ENCODE assay signal across 17 cellular contexts in genomic region chr5:72298711-72299110, GRCh38. TPM values are rescaled to one million over a fixed set of nuclear protein-coding genes. Genes with fewer than 3 reads are reported as not detected.
A peak's percentile ranks its signal among the peaks of the same experiment; 100 is the strongest.
DNase-seq lines count a peak whose midpoint lies in the region; ATAC-seq, FAIRE-seq and TF ChIP-seq lines count a peak whose summit lies in the region.
"Had no signal": no experiment of that assay in that cellular context is flagged by ENCODE, and none has a peak within 500 bp of the region (broad histone marks: within the 10 kb centered on the region; RNA-seq: fewer than 3 reads in every experiment).

No MANE protein-coding gene starts in this region.

- peaks cover 84% of the 10 kb centered on the region for H3K4me1 Mint-ChIP-seq in stimulated activated memory B cell treated with anti-CD40 and anti-IgM and Interleukin-4, amounts not matched to agents 10 μg/mL and 1 μg/mL and 100 μg/mL, for 72 hours

- H3K4me2 ChIP-seq in OCI-LY7 (ENCODE audit: low read length), result peak overlapping the region; percentile 72

- H2AFZ ChIP-seq in OCI-LY7 (ENCODE audit: low read length), result no peak overlapping the region

- no peaks in the 10 kb centered on the region for H3K27me3 Mint-ChIP-seq in stimulated activated memory B cell treated with anti-CD40 and anti-IgM and Interleukin-4, amounts not matched to agents 10 μg/mL and 1 μg/mL and 100 μg/mL, for 72 hours
- H3K27me3 Mint-ChIP-seq: CD8-positive, alpha-beta memory T cell had no signal

- CTCF ChIA-PET in GM10248 (lab: Yijun Ruan, JAX), result interaction anchor here (1.3 to 5.9 kb wide), 5 partner anchors 7 to 21 kb away, joined by 3 to 37 read pairs (median 4); partner anchors contain the start of genes MRPS27 and PTCD2
- CTCF ChIA-PET in OCI-LY7 (lab: Charles Lee; ENCODE audit: unreplicated experiment), result interaction anchor here (1.7 kb wide), 1 partner anchor 10 kb away, joined by 8 read pairs; no protein-coding TSS in a partner anchor

- no peaks in the 10 kb centered on the region for H3K9me2 ChIP-seq in OCI-LY7 (ENCODE audit: insufficient read depth, low read length)

- peaks cover 97% of the 10 kb centered on the region for H3K79me2 ChIP-seq in OCI-LY7 (ENCODE audit: insufficient read depth, low read depth, low read length)

- H3K4me3 Mint-ChIP-seq in stimulated activated memory B cell treated with anti-CD40 and anti-IgM and Interleukin-4, amounts not matched to agents 10 μg/mL and 1 μg/mL and 100 μg/mL, for 72 hours, result peak overlapping the region; percentile 54
- H3K4me3 Mint-ChIP-seq: CD8-positive, alpha-beta memory T cell; T-helper 2 cell treated with Interferon-gamma antibody and Interleukin-4, amounts not matched to agents 5 μg/mL and 100 μg/mL, for 36 hours had no signal

- peak overlapping the region; percentile 58 for H3K4me3 ChIP-seq in OCI-LY7 (ENCODE audit: low read depth, low read length, poor library complexity, severe bottlenecking)
- H3K4me3 ChIP-seq: K562 had no signal

- POLR2A ChIA-PET in GM10248 (lab: Yijun Ruan, JAX), result interaction anchor here (0.7 kb wide), 1 partner anchor 126 kb away, joined by 4 read pairs; no protein-coding TSS in a partner anchor
- POLR2A ChIA-PET in OCI-LY7 (lab: Charles Lee), result interaction anchor here (0.7 to 3.2 kb wide), 7 partner anchors 9 to 645 kb away, joined by 3 to 19 read pairs (median 5); partner anchors contain the start of genes MRPS27 and PTCD2

- ATAC-seq in stimulated activated memory B cell treated with anti-CD40 and anti-IgM and Interleukin-4, amounts not matched to agents 10 μg/mL and 1 μg/mL and 100 μg/mL, for 72 hours, result no peak
- ATAC-seq in HG03025 (IDR thresholded peaks at IDR 0.05; ENCODE audit: low FRiP score, unreplicated experiment), result no peak
- ATAC-seq in GM21447 (IDR thresholded peaks at IDR 0.05; ENCODE audit: unreplicated experiment), result no peak
- ATAC-seq: K562, Panc1 had no signal

- H3K27ac Mint-ChIP-seq in stimulated activated memory B cell treated with anti-CD40 and anti-IgM and Interleukin-4, amounts not matched to agents 10 μg/mL and 1 μg/mL and 100 μg/mL, for 72 hours, result peak overlapping the region; percentile 78
- H3K27ac Mint-ChIP-seq: T-helper 2 cell treated with Interferon-gamma antibody and Interleukin-4, amounts not matched to agents 5 μg/mL and 100 μg/mL, for 36 hours had no signal

- intact Hi-C loops in OCI-LY7 (cut with micrococcal nuclease; ENCODE audit: unreplicated experiment), result no loop called here

- no peaks in the 10 kb centered on the region for H3K9me3 Mint-ChIP-seq in stimulated activated memory B cell treated with anti-CD40 and anti-IgM and Interleukin-4, amounts not matched to agents 10 μg/mL and 1 μg/mL and 100 μg/mL, for 72 hours
- H3K9me3 Mint-ChIP-seq: CD8-positive, alpha-beta memory T cell; T-helper 2 cell treated with Interferon-gamma antibody and Interleukin-4, amounts not matched to agents 5 μg/mL and 100 μg/mL, for 36 hours had no signal

- peak overlapping the region; percentile 86 for H3K27ac ChIP-seq in OCI-LY7 (ENCODE audit: low read depth, low read length, poor library complexity, severe bottlenecking)

- H3K9me3 ChIP-seq in OCI-LY7 (ENCODE audit: low read length), result no peaks in the 10 kb centered on the region

- TSS peak; percentile 82 for BruUV-seq in OCI-LY7 (replicated peaks; lab: Mats Ljungman, UMichigan)

- no peak for DNase-seq in GM10248 (ENCODE audit: extremely low spot score)
- DNase-seq in GM19239 (ENCODE audit: insufficient read length, low spot score), result no peak
- DNase-seq in OCI-LY7 (ENCODE audit: low spot score), result no peak
- DNase-seq in activated CD4-positive, alpha-beta T cell treated with anti-CD3 and anti-CD28 coated beads, Interleukin-2, amount 50 U/mL, for 4 hours, result no peak
- DNase-seq: CD8-positive, alpha-beta memory T cell; DMS153; NCI-H1048; NCI-H146; NCI-H748 treated with DMSO at 0.1 percent for 48 hours; Right ventricle myocardium superior had no signal

- peaks cover 58% of the 10 kb centered on the region for H3K36me3 ChIP-seq in OCI-LY7 (ENCODE audit: insufficient read depth, low read length)

- peaks cover 97% of the 10 kb centered on the region for H3K4me1 ChIP-seq in OCI-LY7 (ENCODE audit: insufficient read depth, low read length, poor library complexity, severe bottlenecking)

- peak; percentile 5 for TF ChIP-seq CTCF in GM10248 (IDR thresholded peaks at IDR 0.05; ENCODE audit: control extremely low read depth, extremely low read depth, low read depth, missing control alignments)
- no peak; the same call in 1 of the 2 replicates for TF ChIP-seq CTCF in OCI-LY7 (conservative IDR thresholded peaks at IDR 0.05; ENCODE audit: low read length)

- no peaks in the 10 kb centered on the region for H4K20me1 ChIP-seq in OCI-LY7 (ENCODE audit: insufficient read depth, low read length)

- H3K36me3 Mint-ChIP-seq in stimulated activated memory B cell treated with anti-CD40 and anti-IgM and Interleukin-4, amounts not matched to agents 10 μg/mL and 1 μg/mL and 100 μg/mL, for 72 hours, result peaks cover 59% of the 10 kb centered on the region

- FAIRE-seq in GM19239 (lab: Jason Lieb, UNC), result peak; percentile 80
- FAIRE-seq: HTR-8/SVneo, K562 had no signal

RNA-seq across cellular contexts. Expression of gene MRPS27, which starts 21.3 kb away (rescaled TPM):
- total RNA-seq in OCI-LY7 (2014; rRNA removed; shearing (Covaris generic)), result 54.1 and 62.6 TPM in 2 replicates
- 70.9 and 74.6 TPM in 2 replicates for total RNA-seq in OCI-LY7 (2022)

RNA-seq across cellular contexts. Expression of gene PTCD2, which starts 21.5 kb away (rescaled TPM):
- 11.7 and 14.1 TPM in 2 replicates for total RNA-seq in OCI-LY7 (2014; rRNA removed; shearing (Covaris generic))
- 15.5 and 17.9 TPM in 2 replicates for total RNA-seq in OCI-LY7 (2022)
